ENCODE assay signal across 18 cellular contexts in genomic region chr1:166906647-166907046, GRCh38. TPM values are rescaled to one million over a fixed set of nuclear protein-coding genes. Genes with fewer than 3 reads are reported as not detected.
A peak's percentile ranks its signal among the peaks of the same experiment; 100 is the strongest.
DNase-seq lines count a peak whose midpoint lies in the region; TF ChIP-seq lines count a peak whose summit lies in the region.
"Had no signal": no experiment of that assay in that cellular context is flagged by ENCODE, and none has a peak within 500 bp of the region (broad histone marks: within the 10 kb centered on the region; RNA-seq: fewer than 3 reads in every experiment).

No MANE protein-coding gene starts in this region.

- H3K27ac Mint-ChIP-seq in nephron: peak overlapping the region in 2 of 3 experiments; percentile 60 to 68
- H3K27ac Mint-ChIP-seq: CD4-positive, alpha-beta T cell; GM23338 had no signal

- DNase-seq in Daoy (ENCODE audit: low read depth) (peak; percentile 71), astrocyte of the hippocampus (ENCODE audit: low read depth, low spot score) (peak; percentile 64), mucosa of gallbladder (ENCODE audit: low spot score) (no peak), KG1 (lab: John Stamatoyannopoulos, UW) (no peak)
- DNase-seq in stimulated activated CD4-positive, alpha-beta T cell treated with anti-CD3 and anti-CD28 coated beads, Interleukin-15, amount 100 ng/mL, for 24 hours: no peak
- DNase-seq: Calu3; CD4-positive, alpha-beta T cell; GDM1; MM.1S; NCI-H1105; NCI-H1694 treated with DMSO at 0.1 percent for 48 hours; NCI-H446 treated with DMSO at 0.1 percent for 48 hours; NCI-H748 treated with DMSO at 0.1 percent for 48 hours; Right ventricle myocardium superior had no signal

- no peaks in the 10 kb centered on the region for H3K27me3 Mint-ChIP-seq in nephron (ENCODE audit: low read depth)
- H3K27me3 Mint-ChIP-seq: CD4-positive, alpha-beta T cell had no signal

- peak overlapping the region; percentile 42 for H3K4me3 ChIP-seq in KMS-11 (IDR thresholded peaks at IDR 0.05; ENCODE audit: insufficient read depth, low read depth, low read length)
- H3K4me3 ChIP-seq: GM23338 had no signal

- H4K20me1 ChIP-seq in KMS-11 (ENCODE audit: insufficient read depth): no peaks in the 10 kb centered on the region

- no peaks in the 10 kb centered on the region for H3K36me3 ChIP-seq in KMS-11 (ENCODE audit: insufficient read depth)

- H3K27ac ChIP-seq in KMS-11: peak overlapping the region; percentile 5; the same call in 1 of the 2 replicates
- H3K27ac ChIP-seq: HL-60 had no signal

- peaks cover 33% of the 10 kb centered on the region for H3K4me1 ChIP-seq in KMS-11 (ENCODE audit: low read depth, poor library complexity, severe bottlenecking)

- H3K4me3 Mint-ChIP-seq in nephron: no peak overlapping the region
- H3K4me3 Mint-ChIP-seq: CD4-positive, alpha-beta T cell; GM23338 had no signal

- no peak overlapping the region for H3K9ac ChIP-seq in KMS-11

- H3K79me2 ChIP-seq in KMS-11 (ENCODE audit: insufficient read depth, low read depth): no peaks in the 10 kb centered on the region

- peaks cover 42% of the 10 kb centered on the region for H3K4me1 Mint-ChIP-seq in nephron
- H3K4me1 Mint-ChIP-seq: GM23338 had no signal

- peaks cover 7% of the 10 kb centered on the region for H3K9me3 Mint-ChIP-seq in nephron
- H3K9me3 Mint-ChIP-seq: CD4-positive, alpha-beta T cell had no signal

- peak overlapping the region; percentile 3; the same call in 1 of the 2 replicates for H2AFZ ChIP-seq in KMS-11 (ENCODE audit: low read depth)
- H2AFZ ChIP-seq: GM23338 had no signal

- peak overlapping the region; percentile 52 for H3K4me2 ChIP-seq in KMS-11
- H3K4me2 ChIP-seq: GM23338 had no signal

- H3K36me3 Mint-ChIP-seq in nephron (ENCODE audit: low read depth): peaks cover 3% of the 10 kb centered on the region

- no peaks in the 10 kb centered on the region for H3K27me3 ChIP-seq in KMS-11 (ENCODE audit: insufficient read depth, low read depth)

- TF ChIP-seq CTCF in KMS-11 (conservative IDR thresholded peaks at IDR 0.05; ENCODE audit: low read depth, low read length) (no peak), nephron (IDR thresholded peaks at IDR 0.05; ENCODE audit: unreplicated experiment in 3 of 3) (no peak)

RNA-seq across cellular contexts. Expression of gene TADA1, which starts 30.6 kb away (rescaled TPM):
- total RNA-seq in Daoy (2014; rRNA removed; shearing (Covaris generic)): 15.3 and 19.8 TPM in 2 replicates
- total RNA-seq in mucosa of gallbladder: 9.6 TPM

Comparison
In these comparisons a context has a peak if more than half of its experiments do, and no peak if none do; other contexts are left out.
1. DNase-seq: peak in Daoy (single experiment) and astrocyte of the hippocampus (single experiment); none in mucosa of gallbladder (single experiment), KG1 (single experiment) and stimulated activated CD4-positive, alpha-beta T cell treated with anti-CD3 and anti-CD28 coated beads, Interleukin-15, amount 100 ng/mL, for 24 hours (single experiment).